In genomic region chr11:82970507-82971083, GRCh38 we compare ENCODE assay signal across 7 cellular contexts.
DNase-seq lines count a peak whose midpoint lies in the region; ATAC-seq, FAIRE-seq and TF ChIP-seq lines count a peak whose summit lies in the region.
"Not testable (repeated sequence)": the region's sequence is repeated elsewhere in the genome, so short reads cannot be mapped to it uniquely, and the experiment has no call there.

No MANE protein-coding gene starts in this region.

- CTCF ChIA-PET in WTC11 (lab: Charles Lee), result not testable (repeated sequence)
- CTCF ChIA-PET in activated naive CD4-positive, alpha-beta T cell treated with anti-CD3 and anti-CD28 coated beads, Interleukin-2, amount 10 ng/mL, durations not matched to agents 7 days and 5 days (lab: Charles Lee), result interaction anchor here (1.2 kb wide), 1 partner anchor 10 kb away, joined by 4 read pairs; no protein-coding TSS in a partner anchor

- H3K4me3 Mint-ChIP-seq in WTC11, result not testable (repeated sequence)
- peak overlapping the region; percentile 72 for H3K4me3 Mint-ChIP-seq in activated naive CD4-positive, alpha-beta T cell treated with anti-CD3 and anti-CD28 coated beads, Interleukin-2, amount 10 ng/mL, durations not matched to agents 7 days and 5 days

- H3K36me3 Mint-ChIP-seq in WTC11, result not testable (repeated sequence)
- peaks cover 17% of the 10 kb centered on the region for H3K36me3 Mint-ChIP-seq in activated naive CD4-positive, alpha-beta T cell treated with anti-CD3 and anti-CD28 coated beads, Interleukin-2, amount 10 ng/mL, durations not matched to agents 7 days and 5 days

- TF ChIP-seq POLR2A in spleen (IDR thresholded peaks at IDR 0.05), result not testable (repeated sequence)

- intact Hi-C loops in kidney (cut with DNase I); spleen (cut with DNase I; ENCODE audit: low total_unique reads): not testable (repeated sequence)

- H3K27me3 ChIP-seq in duodenal mucosa (ENCODE audit: control insufficient read depth in 1 of 2, insufficient read depth in 2 of 2, low read length in 2 of 2); spleen (replicated peaks in 1 of 7): not testable (repeated sequence)

- H3K27ac ChIP-seq in duodenal mucosa (ENCODE audit: low read depth, low read length) (peak overlapping the region; percentile 16), spleen (peak overlapping the region in 4 of 8 donors; percentile 55 to 76 (median 66))
- H3K27ac ChIP-seq in kidney (ENCODE audit: low read depth in 2 of 2, low read length in 2 of 2), result not testable (repeated sequence)

- H3K4me1 Mint-ChIP-seq in WTC11, result not testable (repeated sequence)
- peaks cover 42% of the 10 kb centered on the region for H3K4me1 Mint-ChIP-seq in activated naive CD4-positive, alpha-beta T cell treated with anti-CD3 and anti-CD28 coated beads, Interleukin-2, amount 10 ng/mL, durations not matched to agents 7 days and 5 days

- not testable (repeated sequence) for H3K36me3 ChIP-seq in duodenal mucosa (ENCODE audit: control insufficient read depth in 1 of 2, insufficient read depth in 2 of 2, low read length in 2 of 2); kidney (ENCODE audit: control insufficient read depth in 1 of 2, insufficient read depth in 2 of 2, low read length in 2 of 2); spleen

- DNase-seq in NCI-H446 treated with DMSO at 0.1 percent for 48 hours (lab: John Stamatoyannopoulos, UW) (peak; percentile 19), WTC11 (ENCODE audit: low spot score) (peak; percentile 12), kidney (peak; percentile 68), spleen (peak; percentile 78)
- DNase-seq in activated naive CD4-positive, alpha-beta T cell treated with anti-CD3 and anti-CD28 coated beads, Interleukin-2, amount 10 ng/mL, durations not matched to agents 7 days and 5 days, result peak; percentile 56

- not testable (repeated sequence) for FAIRE-seq in kidney (lab: Jason Lieb, UNC)

- not testable (repeated sequence) for H3K27me3 Mint-ChIP-seq in WTC11 (ENCODE audit: low read depth); activated naive CD4-positive, alpha-beta T cell treated with anti-CD3 and anti-CD28 coated beads, Interleukin-2, amount 10 ng/mL, durations not matched to agents 7 days and 5 days

- not testable (repeated sequence) for H3K27ac Mint-ChIP-seq in WTC11
- H3K27ac Mint-ChIP-seq in activated naive CD4-positive, alpha-beta T cell treated with anti-CD3 and anti-CD28 coated beads, Interleukin-2, amount 10 ng/mL, durations not matched to agents 7 days and 5 days, result peak overlapping the region; percentile 91

- not testable (repeated sequence) for H3K9ac ChIP-seq in duodenal mucosa (ENCODE audit: low read depth in 1 of 2, low read length in 2 of 2); kidney (ENCODE audit: low read length in 2 of 2)

- POLR2A ChIA-PET in WTC11 (lab: Charles Lee), result not testable (repeated sequence)

- WGBS in spleen, 5 donors, result 87 to 95% (median 90%) methylated on average over 49 to 60 of the region's 60 CpGs

- peak overlapping the region; percentile 95 for H3K4me3 ChIP-seq in GM08714 (ENCODE audit: low read length)
- H3K4me3 ChIP-seq in duodenal mucosa (ENCODE audit: low read depth in 1 of 2, low read length in 2 of 2); kidney (ENCODE audit: low read length in 2 of 2); spleen: not testable (repeated sequence)

- not testable (repeated sequence) for H3K9me3 ChIP-seq in duodenal mucosa (ENCODE audit: control insufficient read depth in 1 of 2, low read length in 2 of 2); kidney (ENCODE audit: control insufficient read depth in 1 of 2, low read length in 2 of 2); spleen

- not testable (repeated sequence) for H3K4me1 ChIP-seq in duodenal mucosa (ENCODE audit: control insufficient read depth in 1 of 2, insufficient read depth in 2 of 2, low read length in 2 of 2); kidney (ENCODE audit: control insufficient read depth in 1 of 2, insufficient read depth in 1 of 2, low read depth in 1 of 2, low read length in 2 of 2)
- peaks cover 0 to 32% (median 8%) of the 10 kb centered on the region in 6 donors for H3K4me1 ChIP-seq in spleen

- not testable (repeated sequence) for TF ChIP-seq CTCF in WTC11 (IDR thresholded peaks at IDR 0.05); kidney (IDR thresholded peaks at IDR 0.05; ENCODE audit: borderline replicate concordance, extremely low read depth, insufficient read depth); spleen (IDR thresholded peaks at IDR 0.05 in 8 of 11, conservative IDR thresholded peaks at IDR 0.05 in 3 of 11)

- ATAC-seq in WTC11, result not testable (repeated sequence)

- H3K9me3 Mint-ChIP-seq in WTC11; activated naive CD4-positive, alpha-beta T cell treated with anti-CD3 and anti-CD28 coated beads, Interleukin-2, amount 10 ng/mL, durations not matched to agents 7 days and 5 days: not testable (repeated sequence)

Comparison
In these comparisons a context has a peak if more than half of its experiments do, and no peak if none do; other contexts are left out.
1. DNase-seq: peak in every context shown above with its lines; median percentile 78 in spleen; 68 in kidney; 56 in activated naive CD4-positive, alpha-beta T cell treated with anti-CD3 and anti-CD28 coated beads, Interleukin-2, amount 10 ng/mL, durations not matched to agents 7 days and 5 days; 19 in NCI-H446 treated with DMSO at 0.1 percent for 48 hours; 12 in WTC11.